ENCODE assay signal across 1 cellular context in genomic region chr22:37533995-37534394, GRCh38.
A peak's percentile ranks its signal among the peaks of the same experiment; 100 is the strongest.
TF ChIP-seq lines count a peak whose summit lies in the region.

No MANE protein-coding gene starts in this region.

TF ChIP-seq in GM12878, 131 proteins besides CTCF, POLR2A, EP300 and RAD21 (continues in another document):
- TF ChIP-seq SP1 (IDR thresholded peaks at IDR 0.05; ENCODE audit: low read depth, low read length) (no peak), JUND (IDR thresholded peaks at IDR 0.05; ENCODE audit: low read depth, low read length) (no peak), FOXK2 (IDR thresholded peaks at IDR 0.05) (no peak), ELK1 (IDR thresholded peaks at IDR 0.05; ENCODE audit: low read depth, low read length) (no peak), ZBTB33 (IDR thresholded peaks at IDR 0.05) (no peak), CBX5 (IDR thresholded peaks at IDR 0.05; ENCODE audit: low read depth) (no peak), DPF2 (IDR thresholded peaks at IDR 0.05) (no peak), MYB (IDR thresholded peaks at IDR 0.05; ENCODE audit: borderline replicate concordance, low read depth, low read length) (no peak), PAX5 (IDR thresholded peaks at IDR 0.05; ENCODE audit: borderline replicate concordance, low read depth, low read length) (no peak), MEF2A (IDR thresholded peaks at IDR 0.05; ENCODE audit: insufficient read depth, low read depth, low read length) (no peak), ZNF592 (IDR thresholded peaks at IDR 0.05) (no peak), RB1 (IDR thresholded peaks at IDR 0.05; ENCODE audit: borderline replicate concordance) (no peak), YBX1 (IDR thresholded peaks at IDR 0.05) (no peak), MAX (IDR thresholded peaks at IDR 0.05; ENCODE audit: low read depth, low read length) (no peak), JUNB (IDR thresholded peaks at IDR 0.05) (no peak), RCOR1 (conservative IDR thresholded peaks at IDR 0.05; ENCODE audit: low read depth, low read length) (no peak), MLLT1 (IDR thresholded peaks at IDR 0.05) (0 out of 2 replicates have a peak, but pooled peaks have one; percentile 26), CREB1 (IDR thresholded peaks at IDR 0.05; ENCODE audit: low read depth) (no peak), ZNF207 (IDR thresholded peaks at IDR 0.05; ENCODE audit: borderline replicate concordance) (no peak), ZNF274 (IDR thresholded peaks at IDR 0.05; ENCODE audit: insufficient read depth, insufficient read length) (no peak), ZBTB4 (CRISPR knock-in tag; IDR thresholded peaks at IDR 0.05) (no peak), ZZZ3 (IDR thresholded peaks at IDR 0.05; ENCODE audit: control insufficient read depth, insufficient read length, low read depth) (no peak), GABPA (IDR thresholded peaks at IDR 0.05; ENCODE audit: low read depth) (no peak), KDM1A (IDR thresholded peaks at IDR 0.05; ENCODE audit: borderline replicate concordance) (no peak), CHD4 (IDR thresholded peaks at IDR 0.05) (no peak), YY1 (IDR thresholded peaks at IDR 0.05; ENCODE audit: low read depth, low read length) (no peak), USF1 (IDR thresholded peaks at IDR 0.05; ENCODE audit: borderline replicate concordance, extremely low read length, insufficient read depth, low read depth, low read length) (no peak), CBX3 (IDR thresholded peaks at IDR 0.05; ENCODE audit: borderline replicate concordance, low read depth) (no peak), CEBPB (IDR thresholded peaks at IDR 0.05; ENCODE audit: borderline replicate concordance in 1 of 2, low read depth in 2 of 2, low read length in 2 of 2) (no peak), RUNX3 (IDR thresholded peaks at IDR 0.05; ENCODE audit: low read length) (peak; percentile 64; the same call in 1 of the 2 replicates), ATF7 (IDR thresholded peaks at IDR 0.05; ENCODE audit: low read depth) (no peak), TBL1XR1 (IDR thresholded peaks at IDR 0.05; ENCODE audit: low read depth, low read length) (no peak), HDAC2 (IDR thresholded peaks at IDR 0.05) (no peak), NFYA (IDR thresholded peaks at IDR 0.05; ENCODE audit: borderline replicate concordance, low read depth, low read length) (no peak), MYC (IDR thresholded peaks at IDR 0.05; ENCODE audit: insufficient read depth, insufficient read length, insufficient replicate concordance, low read length, severe bottlenecking) (no peak), ZBED1 (IDR thresholded peaks at IDR 0.05; ENCODE audit: borderline replicate concordance) (no peak), RFX5 (IDR thresholded peaks at IDR 0.05; ENCODE audit: low read depth, low read length) (no peak), KLF5 (IDR thresholded peaks at IDR 0.05; ENCODE audit: partially characterized antibody) (no peak), SMAD1 (IDR thresholded peaks at IDR 0.05; ENCODE audit: low read depth, partially characterized antibody) (no peak), BRCA1 (IDR thresholded peaks at IDR 0.05; ENCODE audit: low read depth, low read length) (no peak), ATF2 (IDR thresholded peaks at IDR 0.05; ENCODE audit: low read length) (no peak), BCL11A (IDR thresholded peaks at IDR 0.05; ENCODE audit: low read depth, low read length) (no peak), CREM (IDR thresholded peaks at IDR 0.05; ENCODE audit: low read depth) (no peak), POLR2AphosphoS5 (IDR thresholded peaks at IDR 0.05; ENCODE audit: low read length) (no peak), ZBTB40 (IDR thresholded peaks at IDR 0.05; ENCODE audit: borderline replicate concordance) (no peak), STAT1 (conservative IDR thresholded peaks at IDR 0.05) (no peak), ASH2L (IDR thresholded peaks at IDR 0.05; ENCODE audit: borderline replicate concordance, low read depth) (no peak), ZNF384 (IDR thresholded peaks at IDR 0.05; ENCODE audit: borderline replicate concordance, low read depth, low read length) (no peak), NRF1 (conservative IDR thresholded peaks at IDR 0.05; ENCODE audit: low read depth, low read length) (no peak), NFXL1 (IDR thresholded peaks at IDR 0.05; ENCODE audit: borderline replicate concordance) (no peak), SIX5 (IDR thresholded peaks at IDR 0.05; ENCODE audit: low read depth, low read length, severe bottlenecking) (no peak), CBFB (IDR thresholded peaks at IDR 0.05; ENCODE audit: low read depth) (no peak)
